1 cellular context compared by ENCODE assay signal in the genomic region with DNA sequence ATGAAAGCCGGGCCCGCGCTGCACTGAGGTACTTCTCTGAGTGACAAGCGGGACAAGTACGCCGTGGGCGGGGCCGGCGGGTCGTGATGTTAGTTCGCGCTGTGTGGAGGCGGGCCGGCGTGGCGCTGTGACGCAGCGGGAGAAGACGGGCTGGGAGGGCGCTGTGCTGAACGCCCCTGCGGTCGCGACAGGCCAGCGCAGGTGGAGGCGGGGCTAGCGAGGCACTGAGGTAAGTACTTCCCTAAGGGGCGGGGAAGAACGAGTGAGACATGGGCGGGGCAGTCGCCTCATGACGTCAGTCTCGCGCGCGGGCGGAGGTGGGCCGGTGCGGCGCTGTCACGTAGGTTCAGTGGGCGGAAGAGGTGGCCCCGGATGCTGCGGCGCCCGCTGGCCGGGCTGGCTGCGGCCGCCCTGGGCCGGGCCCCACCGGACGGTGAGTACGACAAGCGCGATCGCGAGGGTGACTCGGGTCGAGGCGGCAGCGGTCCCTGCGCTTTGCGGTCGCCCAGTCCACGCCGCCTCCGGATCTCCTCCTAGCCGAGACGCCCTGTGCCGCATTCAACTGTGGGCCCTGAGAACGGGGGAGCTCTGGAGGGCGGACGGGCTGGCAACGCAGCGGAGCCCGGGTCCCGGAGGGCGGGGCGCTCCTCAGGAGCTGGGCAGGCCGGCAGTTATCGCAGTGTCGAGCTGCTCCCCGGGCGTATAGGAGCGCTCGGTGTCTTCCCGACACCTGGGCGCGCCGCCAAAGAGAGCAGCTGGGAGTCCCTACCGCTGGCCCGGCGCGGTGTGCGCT.
A peak's percentile ranks its signal among the peaks of the same experiment; 100 is the strongest.
TF ChIP-seq lines count a peak whose summit lies in the region.

A gene with protein sequence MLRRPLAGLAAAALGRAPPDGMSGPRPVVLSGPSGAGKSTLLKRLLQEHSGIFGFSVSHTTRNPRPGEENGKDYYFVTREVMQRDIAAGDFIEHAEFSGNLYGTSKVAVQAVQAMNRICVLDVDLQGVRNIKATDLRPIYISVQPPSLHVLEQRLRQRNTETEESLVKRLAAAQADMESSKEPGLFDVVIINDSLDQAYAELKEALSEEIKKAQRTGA (plus strand): TSS at position 349 of the 793 bp plus-strand sequence. CDS start 24 bp downstream, at position 373.

TF ChIP-seq in HepG2, 621 proteins besides CTCF, POLR2A, EP300 and RAD21 (continued from another document and continues in another):
- TF ChIP-seq, protein P1, sequence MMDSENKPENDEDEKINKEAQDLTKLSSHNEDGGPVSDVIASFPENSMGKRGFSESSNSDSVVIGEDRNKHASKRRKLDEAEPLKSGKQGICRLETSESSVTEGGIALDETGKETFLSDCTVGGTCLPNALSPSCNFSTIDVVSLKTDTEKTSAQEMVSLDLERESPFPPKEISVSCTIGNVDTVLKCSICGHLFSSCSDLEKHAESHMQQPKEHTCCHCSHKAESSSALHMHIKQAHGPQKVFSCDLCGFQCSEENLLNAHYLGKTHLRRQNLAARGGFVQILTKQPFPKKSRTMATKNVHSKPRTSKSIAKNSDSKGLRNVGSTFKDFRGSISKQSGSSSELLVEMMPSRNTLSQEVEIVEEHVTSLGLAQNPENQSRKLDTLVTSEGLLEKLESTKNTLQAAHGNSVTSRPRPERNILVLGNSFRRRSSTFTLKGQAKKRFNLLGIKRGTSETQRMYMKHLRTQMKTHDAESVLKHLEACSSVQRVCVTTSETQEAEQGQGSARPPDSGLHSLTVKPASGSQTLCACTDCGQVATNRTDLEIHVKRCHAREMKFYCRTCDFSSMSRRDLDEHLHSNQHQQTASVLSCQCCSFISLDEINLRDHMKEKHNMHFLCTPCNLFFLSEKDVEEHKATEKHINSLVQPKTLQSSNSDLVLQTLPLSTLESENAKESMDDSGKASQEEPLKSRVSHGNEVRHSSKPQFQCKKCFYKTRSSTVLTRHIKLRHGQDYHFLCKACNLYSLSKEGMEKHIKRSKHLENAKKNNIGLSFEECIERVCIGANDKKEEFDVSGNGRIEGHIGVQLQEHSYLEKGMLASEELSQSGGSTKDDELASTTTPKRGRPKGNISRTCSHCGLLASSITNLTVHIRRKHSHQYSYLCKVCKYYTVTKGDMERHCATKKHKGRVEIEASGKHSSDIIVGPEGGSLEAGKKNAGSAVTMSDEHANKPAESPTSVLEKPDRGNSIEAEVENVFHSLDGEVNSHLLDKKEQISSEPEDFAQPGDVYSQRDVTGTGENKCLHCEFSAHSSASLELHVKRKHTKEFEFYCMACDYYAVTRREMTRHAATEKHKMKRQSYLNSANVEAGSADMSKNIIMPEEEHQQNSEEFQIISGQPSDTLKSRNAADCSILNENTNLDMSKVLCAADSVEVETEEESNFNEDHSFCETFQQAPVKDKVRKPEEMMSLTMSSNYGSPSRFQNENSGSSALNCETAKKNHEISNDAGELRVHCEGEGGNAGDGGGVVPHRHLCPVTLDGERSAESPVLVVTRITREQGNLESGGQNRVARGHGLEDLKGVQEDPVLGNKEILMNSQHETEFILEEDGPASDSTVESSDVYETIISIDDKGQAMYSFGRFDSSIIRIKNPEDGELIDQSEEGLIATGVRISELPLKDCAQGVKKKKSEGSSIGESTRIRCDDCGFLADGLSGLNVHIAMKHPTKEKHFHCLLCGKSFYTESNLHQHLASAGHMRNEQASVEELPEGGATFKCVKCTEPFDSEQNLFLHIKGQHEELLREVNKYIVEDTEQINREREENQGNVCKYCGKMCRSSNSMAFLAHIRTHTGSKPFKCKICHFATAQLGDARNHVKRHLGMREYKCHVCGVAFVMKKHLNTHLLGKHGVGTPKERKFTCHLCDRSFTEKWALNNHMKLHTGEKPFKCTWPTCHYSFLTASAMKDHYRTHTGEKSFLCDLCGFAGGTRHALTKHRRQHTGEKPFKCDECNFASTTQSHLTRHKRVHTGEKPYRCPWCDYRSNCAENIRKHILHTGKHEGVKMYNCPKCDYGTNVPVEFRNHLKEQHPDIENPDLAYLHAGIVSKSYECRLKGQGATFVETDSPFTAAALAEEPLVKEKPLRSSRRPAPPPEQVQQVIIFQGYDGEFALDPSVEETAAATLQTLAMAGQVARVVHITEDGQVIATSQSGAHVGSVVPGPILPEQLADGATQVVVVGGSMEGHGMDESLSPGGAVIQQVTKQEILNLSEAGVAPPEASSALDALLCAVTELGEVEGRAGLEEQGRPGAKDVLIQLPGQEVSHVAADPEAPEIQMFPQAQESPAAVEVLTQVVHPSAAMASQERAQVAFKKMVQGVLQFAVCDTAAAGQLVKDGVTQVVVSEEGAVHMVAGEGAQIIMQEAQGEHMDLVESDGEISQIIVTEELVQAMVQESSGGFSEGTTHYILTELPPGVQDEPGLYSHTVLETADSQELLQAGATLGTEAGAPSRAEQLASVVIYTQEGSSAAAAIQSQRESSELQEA (CRISPR knock-in tag; IDR thresholded peaks at IDR 0.05; ENCODE audit: not compliant biosample characterization): no peak
- TF ChIP-seq SMARCC2 (IDR thresholded peaks at IDR 0.05) (no peak), ZNF713 (CRISPR knock-in tag; IDR thresholded peaks at IDR 0.05) (no peak), ZBTB3 (CRISPR knock-in tag; IDR thresholded peaks at IDR 0.05; ENCODE audit: borderline replicate concordance, low read depth) (0 out of 2 replicates have a peak, but pooled peaks have one; percentile 33), KMT2A (CRISPR knock-in tag; IDR thresholded peaks at IDR 0.05) (peak; percentile 49; the same call in 1 of the 2 replicates), RFX5 (IDR thresholded peaks at IDR 0.05; ENCODE audit: low read depth, low read length) (peak; percentile 39; the same call in 1 of the 2 replicates), ZNF33B (CRISPR knock-in tag; IDR thresholded peaks at IDR 0.05) (no peak), ZSCAN22 (CRISPR knock-in tag; IDR thresholded peaks at IDR 0.05) (no peak), FOXA1 (IDR thresholded peaks at IDR 0.05) (no peak), FOXA1 (CRISPR knock-in tag; IDR thresholded peaks at IDR 0.05) (no peak), FLYWCH1 (CRISPR knock-in tag; IDR thresholded peaks at IDR 0.05) (0 out of 2 replicates have a peak, but pooled peaks have one; percentile 74), SP1 (IDR thresholded peaks at IDR 0.05) (0 out of 2 replicates have a peak, but pooled peaks have one; percentile 36), SP1 (CRISPR knock-in tag; IDR thresholded peaks at IDR 0.05) (peak; percentile 96), ZNF749 (CRISPR knock-in tag; IDR thresholded peaks at IDR 0.05; ENCODE audit: borderline replicate concordance) (peak; percentile 63; the same call in 1 of the 2 replicates), CREM (IDR thresholded peaks at IDR 0.05) (peak; percentile 89), CREM (CRISPR knock-in tag; IDR thresholded peaks at IDR 0.05) (no peak), ZFP41 (CRISPR knock-in tag; IDR thresholded peaks at IDR 0.05; ENCODE audit: borderline replicate concordance) (no peak), RAD51 (IDR thresholded peaks at IDR 0.05; ENCODE audit: borderline replicate concordance) (no peak), FOXP1 (IDR thresholded peaks at IDR 0.05) (no peak), FOXP1 (CRISPR knock-in tag; IDR thresholded peaks at IDR 0.05) (peak; percentile 33; the same call in 1 of the 2 replicates), ZKSCAN1 (IDR thresholded peaks at IDR 0.05; ENCODE audit: low read length) (no peak), MAF1 (CRISPR knock-in tag; IDR thresholded peaks at IDR 0.05; ENCODE audit: borderline replicate concordance) (0 out of 2 replicates have a peak, but pooled peaks have one; percentile 78), ELF4 (CRISPR knock-in tag; IDR thresholded peaks at IDR 0.05; ENCODE audit: borderline replicate concordance) (peak; percentile 37; the same call in 1 of the 2 replicates), REPIN1 (CRISPR knock-in tag; IDR thresholded peaks at IDR 0.05; ENCODE audit: borderline replicate concordance, low read depth) (no peak), NFATC3 (CRISPR knock-in tag; IDR thresholded peaks at IDR 0.05) (no peak), FIP1L1 (IDR thresholded peaks at IDR 0.05; ENCODE audit: borderline replicate concordance, insufficient read depth, low read depth, low read length) (no peak; the same call in 1 of the 2 replicates), ZNF7 (CRISPR knock-in tag; IDR thresholded peaks at IDR 0.05) (no peak), MBD4 (IDR thresholded peaks at IDR 0.05; ENCODE audit: borderline replicate concordance, low read length) (no peak), ZEB1 (IDR thresholded peaks at IDR 0.05; ENCODE audit: insufficient replicate concordance, low read depth) (no peak), ZNF614 (CRISPR knock-in tag; IDR thresholded peaks at IDR 0.05; ENCODE audit: borderline replicate concordance) (peak; percentile 63; the same call in 1 of the 2 replicates), NFE2L2 (IDR thresholded peaks at IDR 0.05; ENCODE audit: low read length) (no peak), ZNF616 (CRISPR knock-in tag; IDR thresholded peaks at IDR 0.05; ENCODE audit: low read depth) (no peak), RBFOX2 (IDR thresholded peaks at IDR 0.05; ENCODE audit: low read depth, low read length) (peak; percentile 88), ARNT (IDR thresholded peaks at IDR 0.05) (no peak), NR2F6 (IDR thresholded peaks at IDR 0.05) (no peak), NR2F6 (CRISPR knock-in tag; IDR thresholded peaks at IDR 0.05) (peak; percentile 24; the same call in 1 of the 2 replicates), JDP2 (CRISPR knock-in tag; IDR thresholded peaks at IDR 0.05; ENCODE audit: borderline replicate concordance) (no peak), ARID2 (CRISPR knock-in tag; IDR thresholded peaks at IDR 0.05; ENCODE audit: borderline replicate concordance) (no peak), ZNF850 (CRISPR knock-in tag; conservative IDR thresholded peaks at IDR 0.05) (no peak), MED8 (CRISPR knock-in tag; IDR thresholded peaks at IDR 0.05; ENCODE audit: insufficient replicate concordance) (peak; percentile 63)
- TF ChIP-seq, protein P2, sequence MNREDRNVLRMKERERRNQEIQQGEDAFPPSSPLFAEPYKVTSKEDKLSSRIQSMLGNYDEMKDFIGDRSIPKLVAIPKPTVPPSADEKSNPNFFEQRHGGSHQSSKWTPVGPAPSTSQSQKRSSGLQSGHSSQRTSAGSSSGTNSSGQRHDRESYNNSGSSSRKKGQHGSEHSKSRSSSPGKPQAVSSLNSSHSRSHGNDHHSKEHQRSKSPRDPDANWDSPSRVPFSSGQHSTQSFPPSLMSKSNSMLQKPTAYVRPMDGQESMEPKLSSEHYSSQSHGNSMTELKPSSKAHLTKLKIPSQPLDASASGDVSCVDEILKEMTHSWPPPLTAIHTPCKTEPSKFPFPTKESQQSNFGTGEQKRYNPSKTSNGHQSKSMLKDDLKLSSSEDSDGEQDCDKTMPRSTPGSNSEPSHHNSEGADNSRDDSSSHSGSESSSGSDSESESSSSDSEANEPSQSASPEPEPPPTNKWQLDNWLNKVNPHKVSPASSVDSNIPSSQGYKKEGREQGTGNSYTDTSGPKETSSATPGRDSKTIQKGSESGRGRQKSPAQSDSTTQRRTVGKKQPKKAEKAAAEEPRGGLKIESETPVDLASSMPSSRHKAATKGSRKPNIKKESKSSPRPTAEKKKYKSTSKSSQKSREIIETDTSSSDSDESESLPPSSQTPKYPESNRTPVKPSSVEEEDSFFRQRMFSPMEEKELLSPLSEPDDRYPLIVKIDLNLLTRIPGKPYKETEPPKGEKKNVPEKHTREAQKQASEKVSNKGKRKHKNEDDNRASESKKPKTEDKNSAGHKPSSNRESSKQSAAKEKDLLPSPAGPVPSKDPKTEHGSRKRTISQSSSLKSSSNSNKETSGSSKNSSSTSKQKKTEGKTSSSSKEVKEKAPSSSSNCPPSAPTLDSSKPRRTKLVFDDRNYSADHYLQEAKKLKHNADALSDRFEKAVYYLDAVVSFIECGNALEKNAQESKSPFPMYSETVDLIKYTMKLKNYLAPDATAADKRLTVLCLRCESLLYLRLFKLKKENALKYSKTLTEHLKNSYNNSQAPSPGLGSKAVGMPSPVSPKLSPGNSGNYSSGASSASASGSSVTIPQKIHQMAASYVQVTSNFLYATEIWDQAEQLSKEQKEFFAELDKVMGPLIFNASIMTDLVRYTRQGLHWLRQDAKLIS (CRISPR knock-in tag; IDR thresholded peaks at IDR 0.05): no peak
- TF ChIP-seq, protein P3, sequence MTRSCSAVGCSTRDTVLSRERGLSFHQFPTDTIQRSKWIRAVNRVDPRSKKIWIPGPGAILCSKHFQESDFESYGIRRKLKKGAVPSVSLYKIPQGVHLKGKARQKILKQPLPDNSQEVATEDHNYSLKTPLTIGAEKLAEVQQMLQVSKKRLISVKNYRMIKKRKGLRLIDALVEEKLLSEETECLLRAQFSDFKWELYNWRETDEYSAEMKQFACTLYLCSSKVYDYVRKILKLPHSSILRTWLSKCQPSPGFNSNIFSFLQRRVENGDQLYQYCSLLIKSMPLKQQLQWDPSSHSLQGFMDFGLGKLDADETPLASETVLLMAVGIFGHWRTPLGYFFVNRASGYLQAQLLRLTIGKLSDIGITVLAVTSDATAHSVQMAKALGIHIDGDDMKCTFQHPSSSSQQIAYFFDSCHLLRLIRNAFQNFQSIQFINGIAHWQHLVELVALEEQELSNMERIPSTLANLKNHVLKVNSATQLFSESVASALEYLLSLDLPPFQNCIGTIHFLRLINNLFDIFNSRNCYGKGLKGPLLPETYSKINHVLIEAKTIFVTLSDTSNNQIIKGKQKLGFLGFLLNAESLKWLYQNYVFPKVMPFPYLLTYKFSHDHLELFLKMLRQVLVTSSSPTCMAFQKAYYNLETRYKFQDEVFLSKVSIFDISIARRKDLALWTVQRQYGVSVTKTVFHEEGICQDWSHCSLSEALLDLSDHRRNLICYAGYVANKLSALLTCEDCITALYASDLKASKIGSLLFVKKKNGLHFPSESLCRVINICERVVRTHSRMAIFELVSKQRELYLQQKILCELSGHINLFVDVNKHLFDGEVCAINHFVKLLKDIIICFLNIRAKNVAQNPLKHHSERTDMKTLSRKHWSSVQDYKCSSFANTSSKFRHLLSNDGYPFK (CRISPR knock-in tag; IDR thresholded peaks at IDR 0.05; ENCODE audit: borderline replicate concordance): peak; percentile 88; the same call in 1 of the 2 replicates
- TF ChIP-seq, protein P4, sequence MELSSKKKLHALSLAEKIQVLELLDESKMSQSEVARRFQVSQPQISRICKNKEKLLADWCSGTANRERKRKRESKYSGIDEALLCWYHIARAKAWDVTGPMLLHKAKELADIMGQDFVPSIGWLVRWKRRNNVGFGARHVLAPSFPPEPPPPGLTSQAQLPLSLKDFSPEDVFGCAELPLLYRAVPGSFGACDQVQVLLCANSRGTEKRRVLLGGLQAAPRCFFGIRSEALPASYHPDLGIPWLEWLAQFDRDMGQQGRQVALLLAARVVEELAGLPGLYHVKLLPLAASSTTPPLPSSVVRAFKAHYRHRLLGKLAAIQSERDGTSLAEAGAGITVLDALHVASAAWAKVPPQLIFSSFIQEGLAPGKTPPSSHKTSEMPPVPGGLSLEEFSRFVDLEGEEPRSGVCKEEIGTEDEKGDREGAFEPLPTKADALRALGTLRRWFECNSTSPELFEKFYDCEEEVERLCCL (CRISPR knock-in tag; IDR thresholded peaks at IDR 0.05; ENCODE audit: borderline replicate concordance): no peak
- TF ChIP-seq, protein P5, sequence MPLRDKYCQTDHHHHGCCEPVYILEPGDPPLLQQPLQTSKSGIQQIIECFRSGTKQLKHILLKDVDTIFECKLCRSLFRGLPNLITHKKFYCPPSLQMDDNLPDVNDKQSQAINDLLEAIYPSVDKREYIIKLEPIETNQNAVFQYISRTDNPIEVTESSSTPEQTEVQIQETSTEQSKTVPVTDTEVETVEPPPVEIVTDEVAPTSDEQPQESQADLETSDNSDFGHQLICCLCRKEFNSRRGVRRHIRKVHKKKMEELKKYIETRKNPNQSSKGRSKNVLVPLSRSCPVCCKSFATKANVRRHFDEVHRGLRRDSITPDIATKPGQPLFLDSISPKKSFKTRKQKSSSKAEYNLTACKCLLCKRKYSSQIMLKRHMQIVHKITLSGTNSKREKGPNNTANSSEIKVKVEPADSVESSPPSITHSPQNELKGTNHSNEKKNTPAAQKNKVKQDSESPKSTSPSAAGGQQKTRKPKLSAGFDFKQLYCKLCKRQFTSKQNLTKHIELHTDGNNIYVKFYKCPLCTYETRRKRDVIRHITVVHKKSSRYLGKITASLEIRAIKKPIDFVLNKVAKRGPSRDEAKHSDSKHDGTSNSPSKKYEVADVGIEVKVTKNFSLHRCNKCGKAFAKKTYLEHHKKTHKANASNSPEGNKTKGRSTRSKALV (CRISPR knock-in tag; IDR thresholded peaks at IDR 0.05): peak; percentile 34
